In genomic region chr14:64763801-64764511, GRCh38 we compare ENCODE assay signal across 8 cellular contexts. TPM values are rescaled to one million over a fixed set of nuclear protein-coding genes. Genes with fewer than 3 reads are reported as not detected.
A peak's percentile ranks its signal among the peaks of the same experiment; 100 is the strongest.
DNase-seq lines count a peak whose midpoint lies in the region; ATAC-seq and TF ChIP-seq lines count a peak whose summit lies in the region.

No MANE protein-coding gene starts in this region.

- no peak; the same call in 1 of the 2 replicates for TF ChIP-seq RAD21 in IMR-90 (IDR thresholded peaks at IDR 0.05; ENCODE audit: low read length)

- CTCF ChIA-PET in CD8-positive, alpha-beta memory T cell (lab: Charles Lee), result interaction anchor here (0.6 to 6.6 kb wide), 18 partner anchors 10 to 420 kb away, joined by 3 to 72 read pairs (median 3); no protein-coding TSS in a partner anchor
- CTCF ChIA-PET in IMR-90 (lab: Yijun Ruan, JAX), result interaction anchor here (0.6 to 1.5 kb wide), 11 partner anchors 15 to 128 kb away, joined by 3 to 9 read pairs (median 4); no protein-coding TSS in a partner anchor

- peaks cover 38% of the 10 kb centered on the region for H3K4me1 ChIP-seq in CD8-positive, alpha-beta memory T cell (ENCODE audit: insufficient read depth, low read length)
- peaks cover 39% of the 10 kb centered on the region for H3K4me1 ChIP-seq in IMR-90 (ENCODE audit: control insufficient read depth, insufficient read depth, low read length)

- 48% methylated on average over 5 of the region's 17 CpGs; no CpG with 5 or more reads in 1 of the 2 experiments for WGBS in IMR-90 (ENCODE audit: extremely low coverage in 2 of 2, insufficient read length in 1 of 2), 2 experiments

- peak overlapping the region; percentile 4 for H2AK9ac ChIP-seq in IMR-90 (replicated peaks; ENCODE audit: low read depth, low read length, poor library complexity)

- no peak overlapping the region for H3K9ac ChIP-seq in IMR-90 (ENCODE audit: low read depth, low read length)

- H3K36me3 ChIP-seq in CD8-positive, alpha-beta memory T cell (ENCODE audit: insufficient read depth, low read length), result no peaks in the 10 kb centered on the region
- H3K36me3 ChIP-seq in IMR-90 (ENCODE audit: control insufficient read depth, insufficient read depth, low read length), result no peaks in the 10 kb centered on the region

- peak overlapping the region; percentile 40; the same call in 1 of the 2 replicates for H3K14ac ChIP-seq in IMR-90 (replicated peaks; ENCODE audit: low read depth, low read length)

- BruUV-seq in IMR-90 (replicated peaks; lab: Mats Ljungman, UMichigan), result no TSS peak

- H4K5ac ChIP-seq in IMR-90 (ENCODE audit: low read depth, low read length), result peak overlapping the region; percentile 24; the same call in 1 of the 2 replicates

- no peak overlapping the region for H3K56ac ChIP-seq in IMR-90 (ENCODE audit: extremely low read depth, insufficient read depth, low read length)

- no peaks in the 10 kb centered on the region for H3K27me3 ChIP-seq in CD8-positive, alpha-beta memory T cell (ENCODE audit: insufficient read depth, low read length, poor library complexity, severe bottlenecking)
- H3K27me3 ChIP-seq in IMR-90 (ENCODE audit: control insufficient read depth, insufficient read depth, low read length), result peaks cover 3% of the 10 kb centered on the region; the same call in 1 of the 2 replicates

- no peak overlapping the region for H3K4me2 ChIP-seq in IMR-90 (ENCODE audit: low read depth, low read length)

- no peak overlapping the region for H3K23ac ChIP-seq in IMR-90 (ENCODE audit: low read depth, low read length)

- no peaks in the 10 kb centered on the region for H3K9me3 ChIP-seq in CD8-positive, alpha-beta memory T cell (ENCODE audit: low read length)
- H3K9me3 ChIP-seq in IMR-90 (ENCODE audit: control insufficient read depth, insufficient read depth, low read length), result no peaks in the 10 kb centered on the region

- H3K9me1 ChIP-seq in IMR-90 (ENCODE audit: insufficient read depth, low read length), result peaks cover 17% of the 10 kb centered on the region

- H4K8ac ChIP-seq in IMR-90 (ENCODE audit: low read depth in 2 of 2, low read length in 2 of 2), result peak overlapping the region; percentile 13 to 56; a peak in 2 of 4 replicates

- H2AFZ ChIP-seq in IMR-90 (replicated peaks; ENCODE audit: low read length, poor library complexity), result peak overlapping the region; percentile 83

- no peaks in the 10 kb centered on the region for H3K36me3 Mint-ChIP-seq in CD8-positive, alpha-beta memory T cell
- H3K36me3 Mint-ChIP-seq in neural crest cell (ENCODE audit: low read depth), result no peaks in the 10 kb centered on the region

- H3K4me3 ChIP-seq in CD8-positive, alpha-beta memory T cell (ENCODE audit: low read length), result no peak overlapping the region
- H3K4me3 ChIP-seq in IMR-90 (ENCODE audit: insufficient read depth, low read depth, low read length), result no peak overlapping the region

- H3K79me1 ChIP-seq in IMR-90 (ENCODE audit: low read depth in 1 of 2, low read length in 2 of 2), result no peaks in the 10 kb centered on the region

- TF ChIP-seq CTCF in IMR-90 (conservative IDR thresholded peaks at IDR 0.05; ENCODE audit: low read depth, low read length), result 0 out of 2 replicates have a peak, but pooled peaks have one; percentile 17
- TF ChIP-seq CTCF in neural crest cell (conservative IDR thresholded peaks at IDR 0.05), result no peak

- H2BK5ac ChIP-seq in IMR-90 (ENCODE audit: low read depth, low read length, poor library complexity, severe bottlenecking), result no peak overlapping the region

- H4K91ac ChIP-seq in IMR-90 (ENCODE audit: insufficient read depth, low read depth, low read length), result peak overlapping the region; percentile 52; the same call in 1 of the 2 replicates

- peak overlapping the region; percentile 19 for H3K4ac ChIP-seq in IMR-90 (ENCODE audit: low read depth, low read length)

- 0 out of 3 replicates have a peak overlapping the region, but pooled peaks have one; percentile 11 for H2BK15ac ChIP-seq in IMR-90 (ENCODE audit: low read depth, low read length)

- peak overlapping the region in 6 of 8 donors; percentile 16 to 86 (median 77) for H3K27ac Mint-ChIP-seq in CD8-positive, alpha-beta memory T cell
- no peak overlapping the region for H3K27ac Mint-ChIP-seq in neural crest cell (ENCODE audit: unreplicated experiment)

- POLR2A ChIA-PET in CD8-positive, alpha-beta memory T cell (lab: Charles Lee), result interaction anchor here (0.9 kb wide), 1 partner anchor 91 kb away, joined by 3 read pairs; no protein-coding TSS in a partner anchor
- POLR2A ChIA-PET in IMR-90 (lab: Charles Lee; ENCODE audit: unreplicated experiment), result interaction anchor here (0.6 kb wide), 1 partner anchor 144 kb away, joined by 3 read pairs; no protein-coding TSS in a partner anchor

- H3K27me3 Mint-ChIP-seq in CD8-positive, alpha-beta memory T cell, result peaks cover 4 to 5% of the 10 kb centered on the region in 2 donors
- peaks cover 59% of the 10 kb centered on the region for H3K27me3 Mint-ChIP-seq in neural crest cell (ENCODE audit: low read depth)

- peak overlapping the region in 4 of 7 donors; percentile 13 to 70 (median 52) for H3K4me3 Mint-ChIP-seq in CD8-positive, alpha-beta memory T cell
- H3K4me3 Mint-ChIP-seq in neural crest cell, result peak overlapping the region; percentile 73

- peak; percentile 3; the same call in 1 of the 2 replicates for ATAC-seq in IMR-90 (ENCODE audit: low read depth)
- no peak for ATAC-seq in HG03280 (IDR thresholded peaks at IDR 0.05; ENCODE audit: unreplicated experiment)

- in situ Hi-C loops in IMR-90 (cut with MboI; ENCODE audit: low sequenced_read_pairs), result loop anchor here (5.0 to 10.0 kb wide), 2 partner anchors 92 to 229 kb away; no protein-coding TSS in a partner anchor

- H2BK120ac ChIP-seq in IMR-90 (ENCODE audit: low read depth, low read length), result peak overlapping the region; percentile 67

- peak overlapping the region; percentile 31; the same call in 1 of the 2 replicates for H3K18ac ChIP-seq in IMR-90 (ENCODE audit: low read depth, low read length)

- H3K9me3 Mint-ChIP-seq in CD8-positive, alpha-beta memory T cell, result no peaks in the 10 kb centered on the region
- H3K9me3 Mint-ChIP-seq in neural crest cell, result no peaks in the 10 kb centered on the region

- H2BK20ac ChIP-seq in IMR-90 (ENCODE audit: low read depth, low read length), result peak overlapping the region; percentile 3

- intact Hi-C loops in IMR-90 (cut with micrococcal nuclease), result loop anchor here (1.0 to 5.0 kb wide), 4 partner anchors 93 to 420 kb away; partner anchors contain the start of gene ZBTB1

- DNase-seq in CD8-positive, alpha-beta memory T cell, result peak in 1 of 5 donors; percentile 38
- peak; percentile 55 for DNase-seq in IMR-90
- peak in 38 of 61 donors; percentile 11 to 65 (median 34) for DNase-seq in caudate nucleus (lab: John Stamatoyannopoulos, UW)
- no peak for DNase-seq in neural crest cell (ENCODE audit: low read depth, low spot score)
- no peak for DNase-seq in GM19238 (ENCODE audit: insufficient read length, low spot score)
- no peak for DNase-seq in SHP77 (lab: John Stamatoyannopoulos, UW)
- no peak for DNase-seq in NCI-H510A treated with DMSO at 0.1 percent for 48 hours (lab: John Stamatoyannopoulos, UW)

- H4K20me1 ChIP-seq in IMR-90 (ENCODE audit: insufficient read depth, low read length), result 0 out of 2 replicates have a peak, but pooled peaks cover 6% of the 10 kb centered on the region

- H2AK5ac ChIP-seq in IMR-90 (ENCODE audit: low read depth, low read length), result peak overlapping the region; percentile 36

- H3K27ac ChIP-seq in CD8-positive, alpha-beta memory T cell (ENCODE audit: low read depth, low read length), result no peak overlapping the region
- H3K27ac ChIP-seq in IMR-90 (ENCODE audit: insufficient read depth, low read length) (no peak overlapping the region), caudate nucleus (ENCODE audit: low read depth, low read length) (peak overlapping the region; percentile 9)

- dilution Hi-C loops in IMR-90 (cut with HindIII; ENCODE audit: low sequenced_read_pairs, unreplicated experiment), result no loop called here

- TF ChIP-seq POLR2A in IMR-90 (IDR thresholded peaks at IDR 0.05; ENCODE audit: low read depth, low read length), result no peak

- H3K4me1 Mint-ChIP-seq in CD8-positive, alpha-beta memory T cell, result peaks cover 48 to 55% (median 54%) of the 10 kb centered on the region in 3 donors
- H3K4me1 Mint-ChIP-seq in neural crest cell, result peaks cover 23% of the 10 kb centered on the region

TF ChIP-seq in IMR-90, 13 proteins besides CTCF, POLR2A, EP300 and RAD21:
- peak; percentile 41 for TF ChIP-seq USF2 (IDR thresholded peaks at IDR 0.05; ENCODE audit: low read depth, low read length)
- TF ChIP-seq FOS (IDR thresholded peaks at IDR 0.05; ENCODE audit: low read depth, low read length), result no peak

RNA-seq across cellular contexts. Expression of gene PLEKHG3, which starts 59.7 kb away (rescaled TPM):
- total RNA-seq in CD8-positive, alpha-beta memory T cell, result 1 to 10 TPM; 4.9 to 5.0 TPM
- 61.1 TPM for polyA plus RNA-seq in CD8-positive, alpha-beta memory T cell
- total RNA-seq in IMR-90 (2012; rRNA removed) (4.4 and 8.2 TPM in 2 replicates), neural crest cell (43.4 and 46.0 TPM in 2 replicates)
- 8.4 and 10.6 TPM in 2 replicates for polyA plus RNA-seq in IMR-90 (2012; rRNA removed)
- 3.5 and 6.2 TPM in 2 replicates for polyA plus RNA-seq in IMR-90 (2012; cell fraction: cytosol; rRNA removed)
- polyA plus RNA-seq in IMR-90 (2012; cell fraction: nucleus; rRNA removed; ENCODE audit: low replicate concordance), result 28.4 and 37.6 TPM in 2 replicates

Comparison
In these comparisons a context has a peak if more than half of its experiments do, and no peak if none do; other contexts are left out.
1. DNase-seq: peak in IMR-90 (single experiment) and caudate nucleus (38 of 61); none in neural crest cell (single experiment), GM19238 (single experiment), SHP77 (0 of 2) and NCI-H510A treated with DMSO at 0.1 percent for 48 hours (single experiment).